In genomic region chr2:98608962-98609604, GRCh38 we compare ENCODE assay signal across 8 cellular contexts. TPM values are rescaled to one million over a fixed set of nuclear protein-coding genes. Genes with fewer than 3 reads are reported as not detected.
DNase-seq lines count a peak whose midpoint lies in the region; ATAC-seq and TF ChIP-seq lines count a peak whose summit lies in the region.

No MANE protein-coding gene starts in this region.

- peak overlapping the region; percentile 93 for H3K27ac Mint-ChIP-seq in activated naive CD4-positive, alpha-beta T cell treated with anti-CD3 and anti-CD28 coated beads for 36 hours
- peak overlapping the region; percentile 93 to 99 (median 97) for H3K27ac Mint-ChIP-seq in brain
- peak overlapping the region; percentile 87 to 97 (median 93) for H3K27ac Mint-ChIP-seq in immature natural killer cell
- peak overlapping the region; percentile 97 for H3K27ac Mint-ChIP-seq in stimulated activated memory B cell treated with anti-CD40 and anti-IgM and Interleukin-4, amounts not matched to agents 10 μg/mL and 1 μg/mL and 100 μg/mL, for 72 hours

- no peak for TF ChIP-seq CTCF in brain (conservative IDR thresholded peaks at IDR 0.05)

- peaks cover 67% of the 10 kb centered on the region for H3K4me1 Mint-ChIP-seq in activated naive CD4-positive, alpha-beta T cell treated with anti-CD3 and anti-CD28 coated beads for 36 hours (ENCODE audit: low read depth)
- H3K4me1 Mint-ChIP-seq in brain (peaks cover 75% of the 10 kb centered on the region), immature natural killer cell (peaks cover 77 to 91% of the 10 kb centered on the region in 2 donors)
- H3K4me1 Mint-ChIP-seq in stimulated activated memory B cell treated with anti-CD40 and anti-IgM and Interleukin-4, amounts not matched to agents 10 μg/mL and 1 μg/mL and 100 μg/mL, for 72 hours = peaks cover 55% of the 10 kb centered on the region

- DNase-seq in activated naive CD4-positive, alpha-beta T cell treated with anti-CD3 and anti-CD28 coated beads for 36 hours = no peak
- DNase-seq in activated naive CD4-positive, alpha-beta T cell (lab: John Stamatoyannopoulos, UW) = no peak
- peak; percentile 40 for DNase-seq in M059J (ENCODE audit: low read depth)
- no peak for DNase-seq in immature natural killer cell

- intact Hi-C loops in activated naive CD4-positive, alpha-beta T cell treated with anti-CD3 and anti-CD28 coated beads for 36 hours (cut with micrococcal nuclease) = loop anchor here (1.0 to 10.0 kb wide), 3 partner anchors 161 to 728 kb away; partner anchors contain the start of genes EIF5B, LIPT1, TSGA10 and TXNDC9

- H3K4me3 Mint-ChIP-seq in activated naive CD4-positive, alpha-beta T cell treated with anti-CD3 and anti-CD28 coated beads for 36 hours = peak overlapping the region; percentile 89
- peak overlapping the region; percentile 87 to 94 (median 92) for H3K4me3 Mint-ChIP-seq in brain
- H3K4me3 Mint-ChIP-seq in immature natural killer cell = peak overlapping the region; percentile 83 to 95 (median 88)
- H3K4me3 Mint-ChIP-seq in stimulated activated memory B cell treated with anti-CD40 and anti-IgM and Interleukin-4, amounts not matched to agents 10 μg/mL and 1 μg/mL and 100 μg/mL, for 72 hours = peak overlapping the region; percentile 84

- no peaks in the 10 kb centered on the region for H3K9me3 Mint-ChIP-seq in activated naive CD4-positive, alpha-beta T cell treated with anti-CD3 and anti-CD28 coated beads for 36 hours
- H3K9me3 Mint-ChIP-seq in brain = no peaks in the 10 kb centered on the region
- H3K9me3 Mint-ChIP-seq in immature natural killer cell = no peaks in the 10 kb centered on the region
- H3K9me3 Mint-ChIP-seq in stimulated activated memory B cell treated with anti-CD40 and anti-IgM and Interleukin-4, amounts not matched to agents 10 μg/mL and 1 μg/mL and 100 μg/mL, for 72 hours = no peaks in the 10 kb centered on the region

- no peaks in the 10 kb centered on the region for H3K27me3 Mint-ChIP-seq in activated naive CD4-positive, alpha-beta T cell treated with anti-CD3 and anti-CD28 coated beads for 36 hours (ENCODE audit: low read depth)
- H3K27me3 Mint-ChIP-seq in brain (no peaks in the 10 kb centered on the region), immature natural killer cell (ENCODE audit: low read depth in 3 of 3) (peaks cover 11 to 25% (median 21%) of the 10 kb centered on the region in 3 donors)
- H3K27me3 Mint-ChIP-seq in stimulated activated memory B cell treated with anti-CD40 and anti-IgM and Interleukin-4, amounts not matched to agents 10 μg/mL and 1 μg/mL and 100 μg/mL, for 72 hours = no peaks in the 10 kb centered on the region

- peak; percentile 17 for ATAC-seq in stimulated activated memory B cell treated with anti-CD40 and anti-IgM and Interleukin-4, amounts not matched to agents 10 μg/mL and 1 μg/mL and 100 μg/mL, for 72 hours
- no peak for ATAC-seq in GM21529 (IDR thresholded peaks at IDR 0.05; ENCODE audit: unreplicated experiment)
- no peak for ATAC-seq in GM19397 (IDR thresholded peaks at IDR 0.05; ENCODE audit: unreplicated experiment)

- peaks cover 33% of the 10 kb centered on the region for H3K36me3 Mint-ChIP-seq in activated naive CD4-positive, alpha-beta T cell treated with anti-CD3 and anti-CD28 coated beads for 36 hours (ENCODE audit: low read depth)
- H3K36me3 Mint-ChIP-seq in brain = peaks cover 33% of the 10 kb centered on the region
- H3K36me3 Mint-ChIP-seq in immature natural killer cell = peaks cover 18 to 29% (median 24%) of the 10 kb centered on the region in 3 donors
- peaks cover 11% of the 10 kb centered on the region for H3K36me3 Mint-ChIP-seq in stimulated activated memory B cell treated with anti-CD40 and anti-IgM and Interleukin-4, amounts not matched to agents 10 μg/mL and 1 μg/mL and 100 μg/mL, for 72 hours

- CTCF ChIA-PET in activated naive CD4-positive, alpha-beta T cell treated with anti-CD3 and anti-CD28 coated beads for 36 hours (lab: Charles Lee) = interaction anchor here (0.6 to 1.4 kb wide), 4 partner anchors 9 to 458 kb away, joined by 3 to 5 read pairs (median 3); no protein-coding TSS in a partner anchor

RNA-seq across cellular contexts. Expression of gene UNC50, which starts 0.7 kb away (rescaled TPM):
- 10 to 100 TPM; 23.0 to 24.1 TPM for total RNA-seq in activated naive CD4-positive, alpha-beta T cell treated with anti-CD3 and anti-CD28 coated beads for 36 hours
- 63.3 and 67.5 TPM in 2 replicates for total RNA-seq in M059J (2014; rRNA removed; shearing (Covaris generic))
- 28.5 TPM for polyA plus RNA-seq in brain (ENCODE audit: insufficient read depth, low read depth, low replicate concordance)
- 10 to 100 TPM; 42.1 to 73.4 (median 58.6) TPM for polyA plus RNA-seq in immature natural killer cell

RNA-seq across cellular contexts. Expression of gene COA5, which starts 0.8 kb away (rescaled TPM):
- total RNA-seq in activated naive CD4-positive, alpha-beta T cell treated with anti-CD3 and anti-CD28 coated beads for 36 hours = 10 to 100 TPM; 34.4 to 37.8 TPM
- total RNA-seq in M059J (2014; rRNA removed; shearing (Covaris generic)) = 15.9 and 28.9 TPM in 2 replicates
- polyA plus RNA-seq in brain (ENCODE audit: insufficient read depth, low read depth, low replicate concordance) = 28.3 TPM
- polyA plus RNA-seq in immature natural killer cell = 10 to 100 TPM; 34.0 to 54.6 (median 37.5) TPM
